19 cellular contexts compared by ENCODE assay signal in the genomic region with DNA sequence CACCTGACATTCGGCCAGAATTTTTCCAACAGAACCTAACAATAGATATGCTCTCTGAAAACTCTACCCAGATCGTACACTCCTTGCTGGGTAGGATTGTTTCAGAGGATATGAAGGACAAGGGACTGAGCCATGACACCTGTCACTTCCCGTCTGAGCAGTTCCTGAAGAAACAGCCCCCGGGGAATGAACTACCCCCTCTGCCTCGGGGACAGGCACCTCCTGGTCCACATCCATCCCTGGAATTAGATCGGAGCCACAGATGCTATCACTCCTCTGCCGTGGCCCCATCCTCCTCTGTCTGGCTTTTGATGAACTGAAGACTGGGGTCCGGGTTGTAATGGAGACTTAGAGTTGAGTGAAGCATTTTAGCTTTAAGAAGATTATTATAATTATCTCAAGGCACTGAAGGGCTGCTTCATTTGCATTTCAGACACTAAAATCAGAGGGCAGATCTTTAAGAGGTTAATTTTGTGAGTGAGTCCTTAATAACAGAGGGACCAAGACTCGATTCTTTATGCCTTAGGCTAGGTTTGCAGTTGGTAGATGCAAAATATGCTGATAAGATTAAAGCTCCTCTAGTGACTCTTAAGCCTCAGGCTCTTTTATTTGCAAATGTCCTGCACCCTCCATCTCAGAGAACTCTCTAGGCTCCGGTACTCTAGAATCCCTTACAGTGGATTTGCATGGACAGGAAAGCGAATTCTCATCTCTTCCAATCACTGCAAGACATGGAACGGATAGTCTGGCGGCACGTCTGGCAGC.
"Had no signal": no experiment of that assay in that cellular context is flagged by ENCODE, and none has a peak within 500 bp of the region (broad histone marks: within the 10 kb centered on the region; RNA-seq: fewer than 3 reads in every experiment).

No MANE protein-coding gene starts in this region.

- H3K4me1 ChIP-seq: colonic mucosa, right lobe of liver, uterus had no signal

- H3K27ac ChIP-seq: colonic mucosa, left lung, ovary, right lobe of liver, thoracic aorta, uterus had no signal

- H3K4me3 ChIP-seq: colonic mucosa, left lung, lung, ovary, right lobe of liver, thoracic aorta, uterus had no signal

- ATAC-seq: activated CD8-positive, alpha-beta T cell treated with anti-CD3 and anti-CD28 coated beads for 36 hours; activated naive CD4-positive, alpha-beta T cell treated with anti-CD3 and anti-CD28 coated beads, Interleukin-2, amount 50 U/mL, for 72 hours; left lung; right lobe of liver; stimulated activated effector memory CD8-positive, alpha-beta T cell treated with anti-CD3 and anti-CD28 coated beads, Interleukin-12 subunit alpha, Interleukin-12 subunit beta, amount 100 ng/mL, for 72 hours had no signal

- DNase-seq: activated B cell treated with CpG ODN at 0.5 μM for 24 hours; activated CD4-positive, alpha-beta T cell treated with anti-CD3 and anti-CD28 coated beads, Interleukin-2, amount 50 U/mL, for 1 hour; activated CD8-positive, alpha-beta T cell treated with anti-CD3 and anti-CD28 coated beads for 36 hours; activated naive CD4-positive, alpha-beta T cell; activated T-cell treated with anti-CD3 and anti-CD28 coated beads, Interleukin-2, amount 50 U/mL, for 48 hours; anterior cingulate cortex; colonic mucosa; effector CD8-positive, alpha-beta T cell; left lung; ovary; right lobe of liver; stimulated activated CD4-positive, alpha-beta T cell treated with anti-CD3 and anti-CD28 coated beads, Interleukin-12 subunit alpha, Interleukin-12 subunit beta, amount 100 ng/mL, for 4 hours; stimulated activated CD4-positive, alpha-beta T cell treated with anti-CD3 and anti-CD28 coated beads, Interleukin-4, amount 100 ng/mL, for 1 hour; T-helper 2 cell; uterus had no signal

- H3K36me3 ChIP-seq: colonic mucosa, left lung, ovary, right lobe of liver, thoracic aorta, uterus had no signal

- H3K27me3 ChIP-seq: colonic mucosa, left lung, ovary, right lobe of liver, uterus had no signal
